Comparison of ENCODE assay signal across 13 cellular contexts in genomic region chr20:5136096-5136495, GRCh38. TPM values are rescaled to one million over a fixed set of nuclear protein-coding genes. Genes with fewer than 3 reads are reported as not detected.
A peak's percentile ranks its signal among the peaks of the same experiment; 100 is the strongest.
DNase-seq lines count a peak whose midpoint lies in the region; ATAC-seq and TF ChIP-seq lines count a peak whose summit lies in the region.
"Had no signal": no experiment of that assay in that cellular context is flagged by ENCODE, and none has a peak within 500 bp of the region (broad histone marks: within the 10 kb centered on the region; RNA-seq: fewer than 3 reads in every experiment).

No MANE protein-coding gene starts in this region.

- peak overlapping the region; percentile 5; the same call in 1 of the 2 replicates for H3K4me2 ChIP-seq in OCI-LY1 (ENCODE audit: low read length)

- peak; percentile 12 for ATAC-seq in GM21576 (IDR thresholded peaks at IDR 0.05; ENCODE audit: unreplicated experiment)
- no peak for ATAC-seq in gastroesophageal sphincter
- ATAC-seq in stimulated activated effector memory CD8-positive, alpha-beta T cell treated with anti-CD3 and anti-CD28 coated beads, Interleukin-12 subunit alpha, Interleukin-12 subunit beta, amount 100 ng/mL, for 72 hours, result no peak
- ATAC-seq in T-helper 17 cell, result no peak
- no peak for ATAC-seq in effector memory CD8-positive, alpha-beta T cell (replicated peaks)

- TF ChIP-seq EP300 in gastroesophageal sphincter (IDR thresholded peaks at IDR 0.05), result no peak

- H2AFZ ChIP-seq in OCI-LY1 (ENCODE audit: low read length), result no peak overlapping the region

- TF ChIP-seq CTCF in OCI-LY1 (IDR thresholded peaks at IDR 0.05; ENCODE audit: low read length), result no peak
- TF ChIP-seq CTCF in gastroesophageal sphincter (IDR thresholded peaks at IDR 0.05), result no peak

- no peaks in the 10 kb centered on the region for H3K27me3 Mint-ChIP-seq in T-helper 17 cell
- H3K27me3 Mint-ChIP-seq in effector memory CD8-positive, alpha-beta T cell, result no peaks in the 10 kb centered on the region

- no peaks in the 10 kb centered on the region for H3K9me3 Mint-ChIP-seq in stimulated activated effector memory CD8-positive, alpha-beta T cell treated with anti-CD3 and anti-CD28 coated beads, Interleukin-12 subunit alpha, Interleukin-12 subunit beta, amount 100 ng/mL, for 72 hours
- H3K9me3 Mint-ChIP-seq in effector memory CD8-positive, alpha-beta T cell, result no peaks in the 10 kb centered on the region

- H4K20me1 ChIP-seq in OCI-LY1 (ENCODE audit: insufficient read depth, low read length), result no peaks in the 10 kb centered on the region

- H3K36me3 ChIP-seq in OCI-LY1 (ENCODE audit: insufficient read depth, low read length) (no peaks in the 10 kb centered on the region), gastroesophageal sphincter (no peaks in the 10 kb centered on the region)

- H3K27ac ChIP-seq in OCI-LY1 (ENCODE audit: low read depth, low read length, poor library complexity, severe bottlenecking) (no peak overlapping the region), gastroesophageal sphincter (peak overlapping the region; percentile 72 to 99 (median 80))
- H3K27ac ChIP-seq: RWPE1, VCaP had no signal

- H3K79me2 ChIP-seq in OCI-LY1 (ENCODE audit: insufficient read depth, low read length), result peaks cover 30% of the 10 kb centered on the region

- TF ChIP-seq POLR2A in gastroesophageal sphincter (IDR thresholded peaks at IDR 0.05), result no peak

- no peak overlapping the region for H3K4me3 Mint-ChIP-seq in stimulated activated effector memory CD8-positive, alpha-beta T cell treated with anti-CD3 and anti-CD28 coated beads, Interleukin-12 subunit alpha, Interleukin-12 subunit beta, amount 100 ng/mL, for 72 hours
- no peak overlapping the region for H3K4me3 Mint-ChIP-seq in T-helper 17 cell
- H3K4me3 Mint-ChIP-seq in effector memory CD8-positive, alpha-beta T cell, result no peak overlapping the region

- H3K9me2 ChIP-seq in OCI-LY1 (ENCODE audit: low read depth, low read length), result no peaks in the 10 kb centered on the region

- peaks cover 34% of the 10 kb centered on the region for H3K4me1 Mint-ChIP-seq in stimulated activated effector memory CD8-positive, alpha-beta T cell treated with anti-CD3 and anti-CD28 coated beads, Interleukin-12 subunit alpha, Interleukin-12 subunit beta, amount 100 ng/mL, for 72 hours
- H3K4me1 Mint-ChIP-seq in T-helper 17 cell, result peaks cover 30% of the 10 kb centered on the region
- peaks cover 18 to 36% of the 10 kb centered on the region in 2 donors for H3K4me1 Mint-ChIP-seq in effector memory CD8-positive, alpha-beta T cell (ENCODE audit: low read depth in 2 of 2)

- H3K9me3 ChIP-seq in OCI-LY1 (ENCODE audit: low read length) (no peaks in the 10 kb centered on the region), gastroesophageal sphincter (no peaks in the 10 kb centered on the region), T-helper 17 cell (ENCODE audit: control insufficient read depth, low read length, poor library complexity, severe bottlenecking) (no peaks in the 10 kb centered on the region)

- no peak overlapping the region for H3K9ac ChIP-seq in OCI-LY1 (ENCODE audit: low read length)

- 57 to 63% methylated on average over 3 to 4 of the region's 4 CpGs for WGBS in gastroesophageal sphincter (ENCODE audit: low coverage in 1 of 2), 2 donors

- no peak for DNase-seq in stimulated activated effector memory CD8-positive, alpha-beta T cell treated with anti-CD3 and anti-CD28 coated beads, Interleukin-12 subunit alpha, Interleukin-12 subunit beta, amount 100 ng/mL, for 72 hours (ENCODE audit: low spot score in 2 of 2)
- no peak for DNase-seq in T-helper 17 cell
- DNase-seq in germinal center (ENCODE audit: low spot score), result no peak
- no peak for DNase-seq in NCI-H345 (lab: John Stamatoyannopoulos, UW)
- DNase-seq in effector memory CD8-positive, alpha-beta T cell, result no peak
- DNase-seq: activated T-cell treated with anti-CD3 and anti-CD28 coated beads, Interleukin-2, amount 50 U/mL, for 48 hours; central memory CD4-positive, alpha-beta T cell; KG1 had no signal

- H3K4me3 ChIP-seq in OCI-LY1 (ENCODE audit: low read depth, low read length, poor library complexity, severe bottlenecking), result no peak overlapping the region
- H3K4me3 ChIP-seq in gastroesophageal sphincter, result no peak overlapping the region

- H3K27ac Mint-ChIP-seq in stimulated activated effector memory CD8-positive, alpha-beta T cell treated with anti-CD3 and anti-CD28 coated beads, Interleukin-12 subunit alpha, Interleukin-12 subunit beta, amount 100 ng/mL, for 72 hours, result peak overlapping the region; percentile 13
- no peak overlapping the region for H3K27ac Mint-ChIP-seq in T-helper 17 cell
- no peak overlapping the region for H3K27ac Mint-ChIP-seq in effector memory CD8-positive, alpha-beta T cell

- H3K27me3 ChIP-seq in OCI-LY1 (ENCODE audit: insufficient read depth, low read length) (no peaks in the 10 kb centered on the region), gastroesophageal sphincter (no peaks in the 10 kb centered on the region)

- H3K4me1 ChIP-seq in OCI-LY1 (ENCODE audit: insufficient read depth, low read length, severe bottlenecking) (peaks cover 23% of the 10 kb centered on the region), gastroesophageal sphincter (peaks cover 8 to 94% (median 31%) of the 10 kb centered on the region in 3 donors)

- peaks cover 17% of the 10 kb centered on the region for H3K36me3 Mint-ChIP-seq in stimulated activated effector memory CD8-positive, alpha-beta T cell treated with anti-CD3 and anti-CD28 coated beads, Interleukin-12 subunit alpha, Interleukin-12 subunit beta, amount 100 ng/mL, for 72 hours
- H3K36me3 Mint-ChIP-seq in T-helper 17 cell (ENCODE audit: low read depth), result no peaks in the 10 kb centered on the region
- peaks cover 9% of the 10 kb centered on the region for H3K36me3 Mint-ChIP-seq in effector memory CD8-positive, alpha-beta T cell (ENCODE audit: insufficient read depth)

- no peaks in the 10 kb centered on the region for H3F3A ChIP-seq in OCI-LY1 (ENCODE audit: insufficient read depth, low read length)

RNA-seq across cellular contexts. Expression of gene CDS2, which starts 9.3 kb away (rescaled TPM):
- total RNA-seq in gastroesophageal sphincter (100 to 1,000 TPM in 1 of 4 donors, 10 to 100 TPM in 3; 59.8 to 102 (median 73.9) TPM), T-helper 17 cell (10 to 100 TPM; 75.3 to 86.9 TPM)

RNA-seq across cellular contexts. Expression of gene PCNA, which starts 16.3 kb away (rescaled TPM):
- total RNA-seq in gastroesophageal sphincter, result 10 to 100 TPM; 21.9 to 52.8 (median 39.2) TPM
- total RNA-seq in T-helper 17 cell, result 10 to 100 TPM; 29.3 to 35.4 TPM

RNA-seq across cellular contexts. Expression of gene TMEM230, which starts 23.2 kb away (rescaled TPM):
- total RNA-seq in gastroesophageal sphincter (100 to 1,000 TPM in 2 of 4 donors, 10 to 100 TPM in 2; 72.6 to 108 (median 97.8) TPM), T-helper 17 cell (10 to 100 TPM; 49.9 to 50.5 TPM)
